In genomic region chr10:23362879-23363787, GRCh38 we compare ENCODE assay signal across 10 cellular contexts. TPM values are rescaled to one million over a fixed set of nuclear protein-coding genes. Genes with fewer than 3 reads are reported as not detected.
DNase-seq lines count a peak whose midpoint lies in the region; ATAC-seq and TF ChIP-seq lines count a peak whose summit lies in the region.
"Had no signal": no experiment of that assay in that cellular context is flagged by ENCODE, and none has a peak within 500 bp of the region (broad histone marks: within the 10 kb centered on the region; RNA-seq: fewer than 3 reads in every experiment).

No MANE protein-coding gene starts in this region.

- H3K9ac ChIP-seq in DND-41 (ENCODE audit: low read depth, low read length): no peak overlapping the region

- TF ChIP-seq POLR2A in upper lobe of left lung (IDR thresholded peaks at IDR 0.05): no peak

- H2AFZ ChIP-seq in DND-41 (ENCODE audit: low read depth, low read length): no peak overlapping the region

- TF ChIP-seq EP300 in upper lobe of left lung (IDR thresholded peaks at IDR 0.05): no peak

- H3K4me3 ChIP-seq in DND-41 (ENCODE audit: low read depth in 1 of 2, low read length in 2 of 2) (no peak overlapping the region), upper lobe of left lung (no peak overlapping the region)

- intact Hi-C loops in activated naive CD4-positive, alpha-beta T cell treated with anti-CD3 and anti-CD28 coated beads for 36 hours (cut with micrococcal nuclease): loop anchor here (1.0 to 10.0 kb wide), 14 partner anchors 22 to 1362 kb away; partner anchors contain the start of genes ARHGAP21, COMMD3 and MSRB2

- no peaks in the 10 kb centered on the region for H3K27me3 Mint-ChIP-seq in activated naive CD4-positive, alpha-beta T cell treated with anti-CD3 and anti-CD28 coated beads for 36 hours (ENCODE audit: low read depth)

- no peak overlapping the region for H3K4me2 ChIP-seq in DND-41 (ENCODE audit: insufficient read depth, low read length)

- H3K4me3 Mint-ChIP-seq in activated naive CD4-positive, alpha-beta T cell treated with anti-CD3 and anti-CD28 coated beads for 36 hours: peak overlapping the region; percentile 68

- CTCF ChIA-PET in activated naive CD4-positive, alpha-beta T cell treated with anti-CD3 and anti-CD28 coated beads for 36 hours (lab: Charles Lee): interaction anchor here (0.7 to 1.3 kb wide), 5 partner anchors 13 to 294 kb away, joined by 3 to 4 read pairs (median 3); no protein-coding TSS in a partner anchor

- H3K27ac Mint-ChIP-seq in activated naive CD4-positive, alpha-beta T cell treated with anti-CD3 and anti-CD28 coated beads for 36 hours: peak overlapping the region; percentile 95

- no peaks in the 10 kb centered on the region for H3K36me3 ChIP-seq in DND-41 (ENCODE audit: insufficient read depth, low read length)
- no peaks in the 10 kb centered on the region for H3K36me3 ChIP-seq in upper lobe of left lung

- no peaks in the 10 kb centered on the region for H3K9me3 Mint-ChIP-seq in activated naive CD4-positive, alpha-beta T cell treated with anti-CD3 and anti-CD28 coated beads for 36 hours

- H3K9me3 ChIP-seq in DND-41 (ENCODE audit: insufficient read depth, low read length, severe bottlenecking) (no peaks in the 10 kb centered on the region), upper lobe of left lung (no peaks in the 10 kb centered on the region)

- H3K27ac ChIP-seq in DND-41 (ENCODE audit: low read length) (no peak overlapping the region), upper lobe of left lung (no peak overlapping the region)

- ATAC-seq in DND-41 (ENCODE audit: insufficient read depth, low read depth): peak; percentile 12; the same call in 1 of the 3 replicates
- ATAC-seq in GM21381 (IDR thresholded peaks at IDR 0.05; ENCODE audit: unreplicated experiment): peak; percentile 34
- ATAC-seq in HG03432 (IDR thresholded peaks at IDR 0.05; ENCODE audit: unreplicated experiment): peak; percentile 52
- no peak for ATAC-seq in upper lobe of left lung (ENCODE audit: low FRiP score in 2 of 2)

- no peaks in the 10 kb centered on the region for H3K79me2 ChIP-seq in DND-41 (ENCODE audit: insufficient read depth, low read length)

- H3K36me3 Mint-ChIP-seq in activated naive CD4-positive, alpha-beta T cell treated with anti-CD3 and anti-CD28 coated beads for 36 hours (ENCODE audit: low read depth): no peaks in the 10 kb centered on the region

- no peaks in the 10 kb centered on the region for H4K20me1 ChIP-seq in DND-41 (ENCODE audit: insufficient read depth, low read length)

- TF ChIP-seq CTCF in DND-41 (IDR thresholded peaks at IDR 0.05; ENCODE audit: borderline replicate concordance, extremely low read depth, low read length, poor library complexity, severe bottlenecking) (no peak), upper lobe of left lung (IDR thresholded peaks at IDR 0.05) (no peak)

- WGBS in upper lobe of left lung, 2 donors: 78 to 83% methylated on average over 9 of the region's 9 CpGs

- no peak for DNase-seq in DND-41
- peak; percentile 72 for DNase-seq in activated naive CD4-positive, alpha-beta T cell treated with anti-CD3 and anti-CD28 coated beads for 36 hours
- no peak for DNase-seq in GM19238 (ENCODE audit: insufficient read length, low spot score)
- no peak for DNase-seq in NCI-H226
- no peak for DNase-seq in upper lobe of left lung
- no peak for DNase-seq in GF-D8 (lab: John Stamatoyannopoulos, UW)

- H3K27me3 ChIP-seq in DND-41 (ENCODE audit: insufficient read depth, low read length, poor library complexity) (no peaks in the 10 kb centered on the region), upper lobe of left lung (no peaks in the 10 kb centered on the region)

- H3K4me1 ChIP-seq in DND-41 (ENCODE audit: insufficient read depth, low read length): peaks cover 13% of the 10 kb centered on the region
- no peaks in the 10 kb centered on the region for H3K4me1 ChIP-seq in upper lobe of left lung

- peaks cover 58% of the 10 kb centered on the region for H3K4me1 Mint-ChIP-seq in activated naive CD4-positive, alpha-beta T cell treated with anti-CD3 and anti-CD28 coated beads for 36 hours (ENCODE audit: low read depth)

RNA-seq across cellular contexts. Expression of gene C10orf67, which starts 18.5 kb away (rescaled TPM):
- total RNA-seq in activated naive CD4-positive, alpha-beta T cell treated with anti-CD3 and anti-CD28 coated beads for 36 hours: 1 to 10 TPM; 2.0 to 3.2 TPM
- 1 to 10 TPM; 1.7 to 7.3 (median 4.2) TPM for total RNA-seq in upper lobe of left lung
- total RNA-seq: pulmonary artery endothelial cell, RPMI7951 had no signal

Comparison
In these comparisons a context has a peak if more than half of its experiments do, and no peak if none do; other contexts are left out.
1. ATAC-seq: peak in DND-41 (single experiment), GM21381 (single experiment) and HG03432 (single experiment); none in upper lobe of left lung (0 of 2).